Comparison of ENCODE assay signal across 14 cellular contexts in genomic region chr1:37892151-37893047, GRCh38. TPM values are rescaled to one million over a fixed set of nuclear protein-coding genes. Genes with fewer than 3 reads are reported as not detected.
DNase-seq lines count a peak whose midpoint lies in the region; ATAC-seq and TF ChIP-seq lines count a peak whose summit lies in the region.
"Had no signal": no experiment of that assay in that cellular context is flagged by ENCODE, and none has a peak within 500 bp of the region (broad histone marks: within the 10 kb centered on the region; RNA-seq: fewer than 3 reads in every experiment).

No MANE protein-coding gene starts in this region.

- peaks cover 7% of the 10 kb centered on the region for H3K4me1 Mint-ChIP-seq in activated naive CD4-positive, alpha-beta T cell treated with anti-CD3 and anti-CD28 coated beads, Interleukin-2, amount 50 U/mL, for 24 hours

- peak overlapping the region; percentile 46 for H3K27ac Mint-ChIP-seq in activated naive CD4-positive, alpha-beta T cell treated with anti-CD3 and anti-CD28 coated beads, Interleukin-2, amount 50 U/mL, for 24 hours
- H3K27ac Mint-ChIP-seq: activated CD4-positive, alpha-beta T cell treated with anti-CD3 and anti-CD28 coated beads, Interleukin-2, amount 10 ng/mL, durations not matched to agents 7 days and 5 days; T-helper 1 cell treated with Interleukin-12 subunit alpha and Interleukin-12 subunit beta and Interleukin-4 antibody, amounts not matched to agents 30 μg/mL and 1 μg/mL, for 36 hours had no signal

- no peaks in the 10 kb centered on the region for H3K9me3 Mint-ChIP-seq in activated naive CD4-positive, alpha-beta T cell treated with anti-CD3 and anti-CD28 coated beads, Interleukin-2, amount 50 U/mL, for 24 hours
- H3K9me3 Mint-ChIP-seq: activated CD4-positive, alpha-beta T cell treated with anti-CD3 and anti-CD28 coated beads, Interleukin-2, amount 10 ng/mL, durations not matched to agents 7 days and 5 days; T-helper 1 cell treated with Interleukin-12 subunit alpha and Interleukin-12 subunit beta and Interleukin-4 antibody, amounts not matched to agents 30 μg/mL and 1 μg/mL, for 36 hours had no signal

- H3K4me1 ChIP-seq in subcutaneous abdominal adipose tissue (ENCODE audit: control insufficient read depth in 5 of 5, insufficient read depth in 5 of 5, low read length in 5 of 5), result no peaks in the 10 kb centered on the region

- no peak for DNase-seq in activated naive CD4-positive, alpha-beta T cell (lab: John Stamatoyannopoulos, UW)
- peak; percentile 84 for DNase-seq in fibroblast of villous mesenchyme (ENCODE audit: low read depth)
- DNase-seq in NCI-H2107 (lab: John Stamatoyannopoulos, UW), result no peak
- DNase-seq in DMS 273 (lab: John Stamatoyannopoulos, UW; ENCODE audit: unreplicated experiment), result no peak
- DNase-seq: activated CD4-positive, alpha-beta T cell treated with anti-CD3 and anti-CD28 coated beads, Interleukin-2, amount 10 ng/mL, durations not matched to agents 7 days and 5 days; DMS53; GOT3; NCI-H345 had no signal

- H3K9ac ChIP-seq in SU-DHL-6 (ENCODE audit: low read length) (no peak overlapping the region), subcutaneous abdominal adipose tissue (ENCODE audit: low read length in 5 of 5) (peak overlapping the region in 2 of 5 donors; percentile 1 to 33)

- TF ChIP-seq CTCF in SU-DHL-6 (IDR thresholded peaks at IDR 0.05; ENCODE audit: insufficient read depth, low read length, poor library complexity, severe bottlenecking), result no peak
- no peak for TF ChIP-seq CTCF in fibroblast of villous mesenchyme (IDR thresholded peaks at IDR 0.05; ENCODE audit: insufficient read depth, low read depth, low read length)

- H3K27ac ChIP-seq in SU-DHL-6 (ENCODE audit: low read depth, low read length) (peak overlapping the region; percentile 24), subcutaneous abdominal adipose tissue (ENCODE audit: low read depth, low read length) (peak overlapping the region; percentile 63)
- H3K27ac ChIP-seq: A549 had no signal

- H3K9me3 ChIP-seq in SU-DHL-6 (ENCODE audit: insufficient read depth, low read length), result no peaks in the 10 kb centered on the region
- H3K9me3 ChIP-seq in subcutaneous abdominal adipose tissue (ENCODE audit: control insufficient read depth in 5 of 5, low read length in 5 of 5), result peaks cover 0 to 2% (median 0%) of the 10 kb centered on the region in 5 donors
- H3K9me3 ChIP-seq: A549 had no signal

- peaks cover 12% of the 10 kb centered on the region for H3K36me3 Mint-ChIP-seq in activated naive CD4-positive, alpha-beta T cell treated with anti-CD3 and anti-CD28 coated beads, Interleukin-2, amount 50 U/mL, for 24 hours

- H3K4me3 ChIP-seq in SU-DHL-6 (ENCODE audit: insufficient read depth, low read length, poor library complexity, severe bottlenecking), result no peak overlapping the region
- no peak overlapping the region for H3K4me3 ChIP-seq in fibroblast of villous mesenchyme (ENCODE audit: low read depth, low read length)
- no peak overlapping the region for H3K4me3 ChIP-seq in subcutaneous abdominal adipose tissue (ENCODE audit: low read depth in 1 of 5, low read length in 5 of 5)
- H3K4me3 ChIP-seq: A549 had no signal

- H3K27me3 Mint-ChIP-seq in activated naive CD4-positive, alpha-beta T cell treated with anti-CD3 and anti-CD28 coated beads, Interleukin-2, amount 50 U/mL, for 24 hours, result no peaks in the 10 kb centered on the region
- H3K27me3 Mint-ChIP-seq: activated CD4-positive, alpha-beta T cell treated with anti-CD3 and anti-CD28 coated beads, Interleukin-2, amount 10 ng/mL, durations not matched to agents 7 days and 5 days had no signal

- H4K20me1 ChIP-seq in SU-DHL-6 (ENCODE audit: low read depth, low read length), result no peaks in the 10 kb centered on the region; the same call in 1 of the 2 replicates

- peaks cover 20% of the 10 kb centered on the region for H3F3A ChIP-seq in SU-DHL-6 (ENCODE audit: insufficient read depth)

- no peaks in the 10 kb centered on the region for H3K9me2 ChIP-seq in SU-DHL-6 (replicated peaks; ENCODE audit: insufficient read depth, low read length)

- H3K36me3 ChIP-seq in SU-DHL-6 (ENCODE audit: low read length) (peaks cover 22% of the 10 kb centered on the region), subcutaneous abdominal adipose tissue (ENCODE audit: control insufficient read depth in 5 of 5, insufficient read depth in 5 of 5, low read length in 5 of 5) (peaks cover 19 to 33% (median 27%) of the 10 kb centered on the region in 5 donors)

- H3K79me2 ChIP-seq in SU-DHL-6 (ENCODE audit: insufficient read depth, low read length), result peaks cover 26% of the 10 kb centered on the region

- H3K27me3 ChIP-seq in SU-DHL-6 (ENCODE audit: low read length) (no peaks in the 10 kb centered on the region), subcutaneous abdominal adipose tissue (ENCODE audit: control insufficient read depth in 5 of 5, insufficient read depth in 4 of 5, low read length in 5 of 5) (no peaks in the 10 kb centered on the region)

- no peak overlapping the region for H2AFZ ChIP-seq in SU-DHL-6 (ENCODE audit: low read depth, low read length, severe bottlenecking)

- no peak overlapping the region for H3K4me2 ChIP-seq in SU-DHL-6 (ENCODE audit: low read depth, low read length, poor library complexity, severe bottlenecking)
- H3K4me2 ChIP-seq: A549 had no signal

- H3K4me3 Mint-ChIP-seq in activated naive CD4-positive, alpha-beta T cell treated with anti-CD3 and anti-CD28 coated beads, Interleukin-2, amount 50 U/mL, for 24 hours, result no peak overlapping the region
- H3K4me3 Mint-ChIP-seq: activated CD4-positive, alpha-beta T cell treated with anti-CD3 and anti-CD28 coated beads, Interleukin-2, amount 10 ng/mL, durations not matched to agents 7 days and 5 days; T-helper 1 cell treated with Interleukin-12 subunit alpha and Interleukin-12 subunit beta and Interleukin-4 antibody, amounts not matched to agents 30 μg/mL and 1 μg/mL, for 36 hours had no signal

- no peak for ATAC-seq in GM21381 (IDR thresholded peaks at IDR 0.05; ENCODE audit: unreplicated experiment)
- ATAC-seq: A549 had no signal

RNA-seq across cellular contexts. Expression of gene MTF1, which starts 33.0 kb away (rescaled TPM):
- total RNA-seq in fibroblast of villous mesenchyme, result 3.2 and 5.6 TPM in 2 replicates

RNA-seq across cellular contexts. Expression of gene INPP5B, which starts 54.5 kb away (rescaled TPM):
- total RNA-seq in fibroblast of villous mesenchyme, result 31.1 and 35.1 TPM in 2 replicates
